Comparison of ENCODE assay signal across 18 cellular contexts in genomic region chr20:62309947-62310756, GRCh38. TPM values are rescaled to one million over a fixed set of nuclear protein-coding genes. Genes with fewer than 3 reads are reported as not detected.
A peak's percentile ranks its signal among the peaks of the same experiment; 100 is the strongest.
DNase-seq lines count a peak whose midpoint lies in the region; ATAC-seq, FAIRE-seq and TF ChIP-seq lines count a peak whose summit lies in the region.
"Had no signal": no experiment of that assay in that cellular context is flagged by ENCODE, and none has a peak within 500 bp of the region (broad histone marks: within the 10 kb centered on the region; RNA-seq: fewer than 3 reads in every experiment).

No MANE protein-coding gene starts in this region.

- CTCF ChIA-PET in K562 (lab: Yijun Ruan, JAX; ENCODE audit: low intra/inter-chr PET ratio) = no interaction called here

- ATAC-seq in K562 = no peak

- TF ChIP-seq POLR2A in K562 (conservative IDR thresholded peaks at IDR 0.05) = no peak

- POLR2A ChIA-PET in K562 (lab: Yijun Ruan, JAX) = interaction anchor here (0.6 kb wide), 1 partner anchor 216 kb away, joined by 3 read pairs; no protein-coding TSS in a partner anchor

- H3K79me2 ChIP-seq in K562 (ENCODE audit: control insufficient read depth, insufficient read depth, low read length) = peaks cover 15% of the 10 kb centered on the region

- no peak overlapping the region for H3K4me3 ChIP-seq in HUES64 (ENCODE audit: low read length)
- H3K4me3 ChIP-seq in K562 = no peak overlapping the region
- H3K4me3 ChIP-seq in rectal smooth muscle tissue (ENCODE audit: low read length) = no peak overlapping the region
- no peak overlapping the region for H3K4me3 ChIP-seq in HAP-1
- H3K4me3 ChIP-seq: Peyer's patch had no signal

- no peak for TF ChIP-seq CTCF in K562 (IDR thresholded peaks at IDR 0.05 in 2 of 3, conservative IDR thresholded peaks at IDR 0.05 in 1 of 3; ENCODE audit: insufficient read depth in 2 of 3, low read depth in 1 of 3, low read length in 3 of 3)

- intact Hi-C loops in K562 (cut with micrococcal nuclease) = loop anchor here (10.0 kb wide), 2 partner anchors 185 to 325 kb away; no protein-coding TSS in a partner anchor

- WGBS in HUES64 = 91% methylated on average over 29 of the region's 29 CpGs
- 83% methylated on average over 15 of the region's 29 CpGs for WGBS in K562 (ENCODE audit: insufficient coverage, low coverage, missing lambda C conversion rate)

- H3K9ac ChIP-seq in HUES64 (ENCODE audit: low read depth, low read length) (no peak overlapping the region), K562 (ENCODE audit: insufficient read depth in 1 of 2, low read depth in 2 of 2, low read length in 2 of 2) (no peak overlapping the region), rectal smooth muscle tissue (ENCODE audit: low read length) (no peak overlapping the region)

- H3K4me2 ChIP-seq in K562 (ENCODE audit: insufficient read depth, low read length) = no peak overlapping the region

- H3K36me3 ChIP-seq in HUES64 (ENCODE audit: insufficient read depth, low read length) = peaks cover 97% of the 10 kb centered on the region
- peaks cover 96% of the 10 kb centered on the region for H3K36me3 ChIP-seq in K562 (ENCODE audit: control insufficient read depth, insufficient read depth, low read length)
- H3K36me3 ChIP-seq in rectal smooth muscle tissue (ENCODE audit: control insufficient read depth, insufficient read depth, low read length) = peaks cover 48% of the 10 kb centered on the region
- peaks cover 80% of the 10 kb centered on the region for H3K36me3 ChIP-seq in HAP-1 (replicated peaks)

- no peak for FAIRE-seq in K562 (lab: Jason Lieb, UNC)

- H3K9me3 ChIP-seq in HUES64 (ENCODE audit: insufficient read depth, low read depth, low read length) = no peaks in the 10 kb centered on the region
- H3K9me3 ChIP-seq in K562 (replicated peaks; ENCODE audit: control insufficient read depth, insufficient read depth, low read depth, low read length) = no peaks in the 10 kb centered on the region
- H3K9me3 ChIP-seq in HAP-1 = no peaks in the 10 kb centered on the region
- H3K9me3 ChIP-seq: BE2C, Peyer's patch had no signal

- H3K27me3 ChIP-seq in HUES64 (ENCODE audit: insufficient read depth, low read length) = no peaks in the 10 kb centered on the region
- no peaks in the 10 kb centered on the region for H3K27me3 ChIP-seq in K562 (ENCODE audit: control insufficient read depth in 2 of 2, insufficient read depth in 2 of 2, low read length in 2 of 2)
- no peaks in the 10 kb centered on the region for H3K27me3 ChIP-seq in rectal smooth muscle tissue (ENCODE audit: control insufficient read depth, insufficient read depth, low read length)
- H3K27me3 ChIP-seq in HAP-1 (ENCODE audit: low read depth) = no peaks in the 10 kb centered on the region
- H3K27me3 ChIP-seq: BE2C, Peyer's patch had no signal

- in situ Hi-C loops in K562 (cut with MboI) = loop anchor here (5.0 to 10.0 kb wide), 3 partner anchors 57 to 305 kb away; partner anchors contain the start of gene LAMA5
- in situ Hi-C loops in HAP-1 (cut with MboI; ENCODE audit: low sequenced_read_pairs) = loop anchor here (5.0 kb wide), 1 partner anchor 72 kb away; no protein-coding TSS in a partner anchor

- BruUV-seq in K562 (replicated peaks; lab: Mats Ljungman, UMichigan) = no TSS peak

- no peak for TF ChIP-seq RAD21 in K562 (CRISPR knock-in tag; conservative IDR thresholded peaks at IDR 0.05 in 1 of 2, IDR thresholded peaks at IDR 0.05 in 1 of 2)

- H3K27ac ChIP-seq in HUES64 (ENCODE audit: low read depth, low read length) (peak overlapping the region; percentile 35; the same call in 1 of the 2 replicates), K562 (ENCODE audit: extremely low read depth, low read depth, low read length) (no peak overlapping the region), rectal smooth muscle tissue (ENCODE audit: low read depth, low read length) (peak overlapping the region; percentile 34)
- H3K27ac ChIP-seq: Peyer's patch had no signal

- no peaks in the 10 kb centered on the region for H3K9me1 ChIP-seq in K562 (ENCODE audit: control insufficient read depth, insufficient read depth, low read length)

- H2AFZ ChIP-seq in K562 (ENCODE audit: low read depth, low read length) = no peak overlapping the region

- no peaks in the 10 kb centered on the region for H3K4me1 ChIP-seq in HUES64 (ENCODE audit: insufficient read depth, low read length)
- peaks cover 1 to 46% of the 10 kb centered on the region in 2 experiments; a peak in 4 of 5 replicates for H3K4me1 ChIP-seq in K562 (replicated peaks in 1 of 2; ENCODE audit: control insufficient read depth in 2 of 2, insufficient read depth in 2 of 2, low read length in 2 of 2)
- H3K4me1 ChIP-seq in rectal smooth muscle tissue (ENCODE audit: control insufficient read depth, insufficient read depth, low read length) = no peaks in the 10 kb centered on the region
- H3K4me1 ChIP-seq in HAP-1 = no peaks in the 10 kb centered on the region
- H3K4me1 ChIP-seq: BE2C had no signal

- H4K20me1 ChIP-seq in K562 (replicated peaks; ENCODE audit: control insufficient read depth, insufficient read depth, low read length) = peaks cover 1% of the 10 kb centered on the region

- no peak for TF ChIP-seq EP300 in K562 (IDR thresholded peaks at IDR 0.05; ENCODE audit: low read length)

- DNase-seq in Daoy (ENCODE audit: low read depth) = peak; percentile 33
- DNase-seq in K562 (ENCODE audit: extremely low read depth in 1 of 4, low spot score in 3 of 4) = no peak
- no peak for DNase-seq in HAP-1 (ENCODE audit: low spot score in 2 of 2)
- DNase-seq in NCI-H2227 treated with DMSO at 0.1 percent for 48 hours (lab: John Stamatoyannopoulos, UW) = no peak
- no peak for DNase-seq in SIG-M5 (lab: John Stamatoyannopoulos, UW)
- DNase-seq: BE2C, EL, HCEC 1CT, Karpas-422, MM.1S, NCI-H1105 treated with DMSO at 0.1 percent for 48 hours, NCI-H187 treated with DMSO at 0.1 percent for 48 hours, NCI-H446 treated with DMSO at 0.1 percent for 48 hours, NCI-H774, Peyer's patch had no signal

TF ChIP-seq in K562, 482 proteins besides CTCF, POLR2A, EP300 and RAD21:
- TF ChIP-seq ZSCAN32 (CRISPR knock-in tag; IDR thresholded peaks at IDR 0.05) = no peak
- TF ChIP-seq ZNF239 (CRISPR knock-in tag; IDR thresholded peaks at IDR 0.05) = no peak
- TF ChIP-seq POLR2G (IDR thresholded peaks at IDR 0.05; ENCODE audit: low read depth, low read length) = peak; percentile 57
- TF ChIP-seq RBFOX2 (IDR thresholded peaks at IDR 0.05; ENCODE audit: low read depth, low read length) = peak; percentile 13; the same call in 1 of the 2 replicates
- TF ChIP-seq RBM22 (IDR thresholded peaks at IDR 0.05; ENCODE audit: low read depth, low read length, poor library complexity, severe bottlenecking) = peak; percentile 23

RNA-seq across cellular contexts. Expression of gene ADRM1, which starts 7.4 kb away (rescaled TPM):
- 390 and 470 TPM in 2 replicates for total RNA-seq in Daoy (2014; rRNA removed; shearing (Covaris generic))
- polyA plus RNA-seq in HUES64 (2013, experiment 1 of 2) = 130 TPM
- polyA plus RNA-seq in HUES64 (2013, experiment 2 of 2) = 111 TPM
- 21.6 and 87.3 TPM in 2 replicates for total RNA-seq in K562 (2011; cell fraction: chromatin; rRNA removed; ENCODE audit: low replicate concordance)
- 87.6 and 87.7 TPM in 2 replicates for total RNA-seq in K562 (2011; cell fraction: nucleolus; rRNA removed)
- 41.0 and 41.6 TPM in 2 replicates for total RNA-seq in K562 (2011; cell fraction: nucleoplasm; rRNA removed)
- total RNA-seq in K562 (2014; rRNA removed) (223 and 261 TPM in 2 replicates), K562 (2014; rRNA removed; fragmentation: Illumina TruSeq; extraction: Trizol) (22.5 and 32.1 TPM in 2 replicates), K562 (2015; rRNA removed; fragmentation: Illumina TruSeq; extraction: Trizol) (125 and 136 TPM in 2 replicates), K562 (2021) (159 and 160 TPM in 2 replicates)
- polyA plus RNA-seq in K562 (2011; rRNA removed) (57.6 and 67.4 TPM in 2 replicates), K562 (2014; fragmentation: Illumina TruSeq; extraction: Trizol) (49.3 and 107 TPM in 2 replicates), K562 (2014; fragmentation: Nextera tagmentation; extraction: Ambion mirVana) (10 to 100 TPM in 1 of 2 experiments, 1 to 10 TPM in 1; 5.0 to 21.6 TPM), K562 (2014; rRNA removed) (192 and 201 TPM in 2 replicates)
- 69.2 and 237 TPM in 2 replicates for polyA plus RNA-seq in K562 (2011; cell fraction: cytosol; rRNA removed)
- polyA plus RNA-seq in K562 (2011; cell fraction: nucleus; rRNA removed) = 65.6 and 116 TPM in 2 replicates
- polyA plus RNA-seq in K562 (2012) = 109 and 153 TPM in 2 replicates
- 16.1 and 32.6 TPM in 2 replicates for polyA minus RNA-seq in K562 (2011; rRNA and poly(A)+ RNA removed)
- 51.8 and 55.0 TPM in 2 replicates for polyA minus RNA-seq in K562 (2011; cell fraction: cytosol; rRNA and poly(A)+ RNA removed)
- 42.8 and 44.0 TPM in 2 replicates for polyA minus RNA-seq in K562 (2011; cell fraction: nucleus; rRNA and poly(A)+ RNA removed)

RNA-seq across cellular contexts. Expression of gene LAMA5, which starts 57.0 kb away (rescaled TPM):
- total RNA-seq in Daoy (2014; rRNA removed; shearing (Covaris generic)) = 3.1 and 9.6 TPM in 2 replicates
- polyA plus RNA-seq in HUES64 (2013, experiment 1 of 2) = 53.2 TPM
- polyA plus RNA-seq in HUES64 (2013, experiment 2 of 2) = 64.5 TPM
- 218 and 612 TPM in 2 replicates for total RNA-seq in K562 (2011; cell fraction: chromatin; rRNA removed; ENCODE audit: low replicate concordance)
- 256 and 378 TPM in 2 replicates for total RNA-seq in K562 (2011; cell fraction: nucleolus; rRNA removed)
- 206 and 238 TPM in 2 replicates for total RNA-seq in K562 (2011; cell fraction: nucleoplasm; rRNA removed)
- 26.4 and 38.3 TPM in 2 replicates for total RNA-seq in K562 (2014; rRNA removed)
- 2.2 and 3.2 TPM in 2 replicates for total RNA-seq in K562 (2014; rRNA removed; fragmentation: Illumina TruSeq; extraction: Trizol)
- 11.3 and 11.7 TPM in 2 replicates for total RNA-seq in K562 (2015; rRNA removed; fragmentation: Illumina TruSeq; extraction: Trizol)
- 86.4 and 101 TPM in 2 replicates for total RNA-seq in K562 (2021)
- 4.4 and 10.0 TPM in 2 replicates for polyA plus RNA-seq in K562 (2011; rRNA removed)
- 3.9 and 11.1 TPM in 2 replicates for polyA plus RNA-seq in K562 (2011; cell fraction: cytosol; rRNA removed)
- polyA plus RNA-seq in K562 (2011; cell fraction: nucleus; rRNA removed) = 130 and 166 TPM in 2 replicates
- polyA plus RNA-seq in K562 (2012) = 49.7 and 63.1 TPM in 2 replicates
- 7.8 and 20.0 TPM in 2 replicates for polyA plus RNA-seq in K562 (2014; fragmentation: Illumina TruSeq; extraction: Trizol)
- under 1 TPM; 0.31 to 0.48 TPM for polyA plus RNA-seq in K562 (2014; fragmentation: Nextera tagmentation; extraction: Ambion mirVana)
- polyA plus RNA-seq in K562 (2014; rRNA removed) = 60.2 and 67.3 TPM in 2 replicates
- polyA minus RNA-seq in K562 (2011; rRNA and poly(A)+ RNA removed) = 1.5 and 1.9 TPM in 2 replicates
- 11.0 and 21.3 TPM in 2 replicates for polyA minus RNA-seq in K562 (2011; cell fraction: cytosol; rRNA and poly(A)+ RNA removed)
- polyA minus RNA-seq in K562 (2011; cell fraction: nucleus; rRNA and poly(A)+ RNA removed) = 33.7 and 42.1 TPM in 2 replicates
- polyA plus RNA-seq: CD4-positive, alpha-beta memory T cell had no signal
